Comparison of ENCODE assay signal across 1 cellular context in genomic region chr14:91302391-91302790, GRCh38.
TF ChIP-seq lines count a peak whose summit lies in the region.

No MANE protein-coding gene starts in this region.

TF ChIP-seq in HepG2, 621 proteins besides CTCF, POLR2A, EP300 and RAD21 (continued from another document):
- no peak for TF ChIP-seq PRDM10 (CRISPR knock-in tag; IDR thresholded peaks at IDR 0.05; ENCODE audit: low read depth)
- no peak for TF ChIP-seq MNT (IDR thresholded peaks at IDR 0.05)
- TF ChIP-seq JDP2 (CRISPR knock-in tag; IDR thresholded peaks at IDR 0.05; ENCODE audit: borderline replicate concordance), result no peak
- TF ChIP-seq JARID2 (CRISPR knock-in tag; IDR thresholded peaks at IDR 0.05; ENCODE audit: insufficient replicate concordance), result no peak
- TF ChIP-seq ZNF772 (CRISPR knock-in tag; IDR thresholded peaks at IDR 0.05), result no peak
- TF ChIP-seq CAMTA2 (CRISPR knock-in tag; IDR thresholded peaks at IDR 0.05; ENCODE audit: borderline replicate concordance), result no peak
